ENCODE assay signal across 7 cellular contexts in genomic region chr3:45688194-45688881, GRCh38. TPM values are rescaled to one million over a fixed set of nuclear protein-coding genes. Genes with fewer than 3 reads are reported as not detected.
A peak's percentile ranks its signal among the peaks of the same experiment; 100 is the strongest.
DNase-seq lines count a peak whose midpoint lies in the region; TF ChIP-seq lines count a peak whose summit lies in the region.

No MANE protein-coding gene starts in this region.

- peak overlapping the region; percentile 94 for H3K4me2 ChIP-seq in smooth muscle cell

- H3K79me2 ChIP-seq in smooth muscle cell (ENCODE audit: low read depth): peaks cover 37% of the 10 kb centered on the region

- H2AFZ ChIP-seq in smooth muscle cell (ENCODE audit: low read depth): peak overlapping the region; percentile 61

- TF ChIP-seq CTCF in GM10266 (IDR thresholded peaks at IDR 0.05; ENCODE audit: control insufficient read depth, insufficient read depth, low read depth, missing control alignments) (peak; percentile 1), astrocyte of the spinal cord (IDR thresholded peaks at IDR 0.05; ENCODE audit: low read depth, low read length) (peak; percentile 12), smooth muscle cell (IDR thresholded peaks at IDR 0.05; ENCODE audit: borderline replicate concordance, insufficient read depth, poor library complexity, severe bottlenecking) (no peak)

- peaks cover 35% of the 10 kb centered on the region for H4K20me1 ChIP-seq in smooth muscle cell (ENCODE audit: low read depth)

- peak overlapping the region; percentile 61 for H3K4me3 ChIP-seq in astrocyte of the spinal cord (ENCODE audit: low read depth, low read length)
- H3K4me3 ChIP-seq in smooth muscle cell: peak overlapping the region; percentile 81

- peaks cover 16% of the 10 kb centered on the region for H3F3A ChIP-seq in smooth muscle cell (ENCODE audit: low read depth)

- in situ Hi-C loops in astrocyte of the spinal cord (cut with HindIII; ENCODE audit: low sequenced_read_pairs): no loop called here

- H3K27me3 ChIP-seq in smooth muscle cell (ENCODE audit: low read depth): no peaks in the 10 kb centered on the region

- H3K36me3 ChIP-seq in smooth muscle cell (ENCODE audit: low read depth): no peaks in the 10 kb centered on the region

- WGBS in smooth muscle cell (ENCODE audit: low lambda C conversion rate): 4% methylated on average over 35 of the region's 35 CpGs

- peak; percentile 57 for DNase-seq in GM10266 (ENCODE audit: extremely low spot score)
- DNase-seq in HuH-7 (ENCODE audit: low spot score): peak; percentile 51
- DNase-seq in RPMI8226: peak; percentile 64
- DNase-seq in astrocyte of the spinal cord (ENCODE audit: low read depth, low spot score): no peak
- peak; percentile 46 for DNase-seq in iPS-NIHi7 (ENCODE audit: extremely low spot score)
- DNase-seq in smooth muscle cell (lab: John Stamatoyannopoulos, UW; ENCODE audit: unreplicated experiment): no peak
- DNase-seq in effector CD4-positive, alpha-beta T cell: no peak

- peaks cover 16% of the 10 kb centered on the region for H3K4me1 ChIP-seq in smooth muscle cell (ENCODE audit: low read depth)

- peak overlapping the region; percentile 20 for H3K27ac ChIP-seq in smooth muscle cell (ENCODE audit: low read depth)

- H3K9ac ChIP-seq in smooth muscle cell (ENCODE audit: low read depth): no peak overlapping the region

- H3K9me3 ChIP-seq in smooth muscle cell (replicated peaks; ENCODE audit: low read depth): no peaks in the 10 kb centered on the region

RNA-seq across cellular contexts. Expression of gene SACM1L, which starts 0.9 kb away (rescaled TPM):
- total RNA-seq in smooth muscle cell: 24.7 and 31.7 TPM in 2 replicates
- polyA plus RNA-seq in smooth muscle cell: 12.9 and 15.8 TPM in 2 replicates

Comparison
In these comparisons a context has a peak if more than half of its experiments do, and no peak if none do; other contexts are left out.
1. DNase-seq: peak in GM10266 (single experiment), HuH-7 (single experiment), RPMI8226 (single experiment) and iPS-NIHi7 (single experiment); none in astrocyte of the spinal cord (single experiment), smooth muscle cell (single experiment) and effector CD4-positive, alpha-beta T cell (single experiment).